Comparison of ENCODE assay signal across 23 cellular contexts in genomic region chr2:30425326-30425725, GRCh38. TPM values are rescaled to one million over a fixed set of nuclear protein-coding genes. Genes with fewer than 3 reads are reported as not detected.
DNase-seq lines count a peak whose midpoint lies in the region; ATAC-seq and TF ChIP-seq lines count a peak whose summit lies in the region.
"Had no signal": no experiment of that assay in that cellular context is flagged by ENCODE, and none has a peak within 500 bp of the region (broad histone marks: within the 10 kb centered on the region; RNA-seq: fewer than 3 reads in every experiment).

No MANE protein-coding gene starts in this region.

- BruUV-seq in mammary epithelial cell (replicated peaks; lab: Mats Ljungman, UMichigan) (no TSS peak), MCF 10A (replicated peaks; lab: Mats Ljungman, UMichigan) (no TSS peak)

- no peak overlapping the region for H3K4me2 ChIP-seq in mammary epithelial cell (ENCODE audit: insufficient read depth, low read depth, low read length)

- TF ChIP-seq CTCF in mammary epithelial cell (conservative IDR thresholded peaks at IDR 0.05 in 1 of 2, IDR thresholded peaks at IDR 0.05 in 1 of 2; ENCODE audit: extremely low read depth in 1 of 2, insufficient read depth in 1 of 2, low read depth in 1 of 2, low read length in 2 of 2), result no peak
- no peak for TF ChIP-seq CTCF in MCF 10A (IDR thresholded peaks at IDR 0.05; ENCODE audit: unreplicated experiment)
- TF ChIP-seq CTCF in epithelial cell of esophagus (IDR thresholded peaks at IDR 0.05; ENCODE audit: insufficient read depth, low read depth, low read length, missing control alignments), result no peak

- no peak overlapping the region for H3K27ac Mint-ChIP-seq in MCF 10A (ENCODE audit: low read depth, unreplicated experiment)
- H3K27ac Mint-ChIP-seq in stimulated activated naive B cell treated with anti-CD40 and anti-IgM and Interleukin-4, amounts not matched to agents 10 μg/mL and 1 μg/mL and 100 μg/mL, for 72 hours, result no peak overlapping the region
- H3K27ac Mint-ChIP-seq: activated T-cell treated with anti-CD3 and anti-CD28 coated beads, Interleukin-2, amount 50 U/mL, for 72 hours; endodermal cell had no signal

- no peaks in the 10 kb centered on the region for H3K36me3 Mint-ChIP-seq in MCF 10A (ENCODE audit: insufficient read depth, unreplicated experiment)
- no peaks in the 10 kb centered on the region for H3K36me3 Mint-ChIP-seq in stimulated activated naive B cell treated with anti-CD40 and anti-IgM and Interleukin-4, amounts not matched to agents 10 μg/mL and 1 μg/mL and 100 μg/mL, for 72 hours
- H3K36me3 Mint-ChIP-seq: CD4-positive, CD25-positive, alpha-beta regulatory T cell had no signal

- CTCF ChIA-PET in mammary epithelial cell (lab: Charles Lee; ENCODE audit: low non-redundant PET), result no interaction called here
- CTCF ChIA-PET in MCF 10A (lab: Yijun Ruan, JAX), result interaction anchor here (0.6 to 1.2 kb wide), 5 partner anchors 17 to 1834 kb away, joined by 3 to 4 read pairs (median 3); no protein-coding TSS in a partner anchor

- H3K4me1 ChIP-seq in mammary epithelial cell (ENCODE audit: insufficient read depth, low read length), result peaks cover 18% of the 10 kb centered on the region

- H3K4me3 Mint-ChIP-seq in MCF 10A (ENCODE audit: unreplicated experiment), result no peak overlapping the region
- no peak overlapping the region for H3K4me3 Mint-ChIP-seq in stimulated activated naive B cell treated with anti-CD40 and anti-IgM and Interleukin-4, amounts not matched to agents 10 μg/mL and 1 μg/mL and 100 μg/mL, for 72 hours
- H3K4me3 Mint-ChIP-seq: activated CD8-positive, alpha-beta T cell treated with anti-CD3 and anti-CD28 coated beads for 36 hours; activated T-cell treated with anti-CD3 and anti-CD28 coated beads, Interleukin-2, amount 50 U/mL, for 72 hours; CD4-positive, CD25-positive, alpha-beta regulatory T cell; endodermal cell; neural crest cell had no signal

- dilution Hi-C loops in mammary epithelial cell (cut with HindIII; ENCODE audit: low sequenced_read_pairs), result no loop called here

- no peak for ATAC-seq in stimulated activated naive B cell treated with anti-CD40 and anti-IgM and Interleukin-4, amounts not matched to agents 10 μg/mL and 1 μg/mL and 100 μg/mL, for 72 hours (replicated peaks)
- ATAC-seq: activated CD8-positive, alpha-beta T cell treated with anti-CD3 and anti-CD28 coated beads for 36 hours; activated T-cell treated with anti-CD3 and anti-CD28 coated beads, Interleukin-2, amount 50 U/mL, for 72 hours; Panc1 had no signal

- peaks cover 12% of the 10 kb centered on the region for H3K4me1 Mint-ChIP-seq in MCF 10A (ENCODE audit: insufficient read depth, unreplicated experiment)
- peaks cover 26 to 40% of the 10 kb centered on the region in 2 donors for H3K4me1 Mint-ChIP-seq in stimulated activated naive B cell treated with anti-CD40 and anti-IgM and Interleukin-4, amounts not matched to agents 10 μg/mL and 1 μg/mL and 100 μg/mL, for 72 hours

- H3K27me3 Mint-ChIP-seq in MCF 10A (ENCODE audit: insufficient read depth, unreplicated experiment), result no peaks in the 10 kb centered on the region
- no peaks in the 10 kb centered on the region for H3K27me3 Mint-ChIP-seq in stimulated activated naive B cell treated with anti-CD40 and anti-IgM and Interleukin-4, amounts not matched to agents 10 μg/mL and 1 μg/mL and 100 μg/mL, for 72 hours
- H3K27me3 Mint-ChIP-seq: activated CD8-positive, alpha-beta T cell treated with anti-CD3 and anti-CD28 coated beads for 36 hours; CD4-positive, CD25-positive, alpha-beta regulatory T cell had no signal

- intact Hi-C loops in mammary epithelial cell (cut with micrococcal nuclease), result no loop called here
- intact Hi-C loops in MCF 10A (cut with micrococcal nuclease), result no loop called here

- no peaks in the 10 kb centered on the region for H3K9me3 ChIP-seq in mammary epithelial cell (replicated peaks; ENCODE audit: insufficient read depth, low read length)

- POLR2A ChIA-PET in MCF 10A (lab: Yijun Ruan, JAX), result no interaction called here

- no peaks in the 10 kb centered on the region for H3K79me2 ChIP-seq in mammary epithelial cell (ENCODE audit: insufficient read depth, low read length)

- H3K9me3 Mint-ChIP-seq in MCF 10A (ENCODE audit: unreplicated experiment), result no peaks in the 10 kb centered on the region
- peaks cover 0 to 2% of the 10 kb centered on the region in 2 donors for H3K9me3 Mint-ChIP-seq in stimulated activated naive B cell treated with anti-CD40 and anti-IgM and Interleukin-4, amounts not matched to agents 10 μg/mL and 1 μg/mL and 100 μg/mL, for 72 hours
- H3K9me3 Mint-ChIP-seq: activated CD8-positive, alpha-beta T cell treated with anti-CD3 and anti-CD28 coated beads for 36 hours; CD4-positive, CD25-positive, alpha-beta regulatory T cell; endodermal cell; neural crest cell had no signal

- H4K20me1 ChIP-seq in mammary epithelial cell (ENCODE audit: insufficient read depth, low read length), result no peaks in the 10 kb centered on the region

- H2AFZ ChIP-seq in mammary epithelial cell (ENCODE audit: low read depth, low read length), result peak overlapping the region; percentile 12

- H3K36me3 ChIP-seq in mammary epithelial cell (ENCODE audit: insufficient read depth, low read length), result no peaks in the 10 kb centered on the region

- H3K27me3 ChIP-seq in mammary epithelial cell (ENCODE audit: insufficient read depth, low read length), result no peaks in the 10 kb centered on the region

- in situ Hi-C loops in mammary epithelial cell (cut with MboI; ENCODE audit: low sequenced_read_pairs in 2 of 2), result no loop called here

- DNase-seq in mammary epithelial cell (peak; percentile 48), MCF 10A (ENCODE audit: unreplicated experiment) (no peak), epithelial cell of esophagus (ENCODE audit: low read depth) (peak; percentile 43), myocyte (ENCODE audit: low read depth) (peak; percentile 37), SW480 (ENCODE audit: low spot score) (no peak), NCI-H69 (lab: John Stamatoyannopoulos, UW) (no peak), DMS153 (lab: John Stamatoyannopoulos, UW) (no peak)
- DNase-seq in stimulated activated naive B cell treated with anti-CD40 and anti-IgM and Interleukin-4, amounts not matched to agents 10 μg/mL and 1 μg/mL and 100 μg/mL, for 72 hours, result no peak
- DNase-seq: 8988T; activated CD8-positive, alpha-beta T cell treated with anti-CD3 and anti-CD28 coated beads for 36 hours; activated T-cell treated with anti-CD3 and anti-CD28 coated beads, Interleukin-2, amount 50 U/mL, for 72 hours; CD4-positive, CD25-positive, alpha-beta regulatory T cell; DMS79 treated with DMSO at 0.1 percent for 48 hours; endodermal cell; NCI-H1105; NCI-H2171; NCI-H82; right cardiac atrium; stimulated activated CD4-positive, alpha-beta T cell treated with anti-CD3 and anti-CD28 coated beads, Interleukin-2, amount 100 ng/mL, for 24 hours; stimulated activated CD8-positive, alpha-beta memory T cell treated with anti-CD3 and anti-CD28 coated beads, Interleukin-4, amount 100 ng/mL, for 48 hours had no signal

- WGBS in mammary epithelial cell (ENCODE audit: low coverage, missing lambda C conversion rate), result 14% methylated on average over 4 of the region's 4 CpGs

- no peak overlapping the region for H3K27ac ChIP-seq in mammary epithelial cell (ENCODE audit: insufficient read depth, low read depth, low read length)

- H3K9ac ChIP-seq in mammary epithelial cell (ENCODE audit: insufficient read depth, low read length), result no peak overlapping the region

- H3K4me3 ChIP-seq in mammary epithelial cell (replicated peaks in 1 of 3; ENCODE audit: insufficient read depth in 1 of 3, low read depth in 2 of 3, low read length in 3 of 3) (no peak overlapping the region), epithelial cell of esophagus (ENCODE audit: low read length) (no peak overlapping the region)
- H3K4me3 ChIP-seq: lung had no signal

RNA-seq across cellular contexts. Expression of gene LCLAT1, which starts 21.7 kb away (rescaled TPM):
- 10 to 100 TPM; 26.4 to 27.8 TPM for total RNA-seq in mammary epithelial cell
- 17.1 TPM for polyA plus RNA-seq in mammary epithelial cell
- polyA minus RNA-seq in mammary epithelial cell, result 28.2 TPM
- 27.5 and 29.0 TPM in 2 replicates for total RNA-seq in MCF 10A (2022)
- total RNA-seq in myocyte, result 13.8 and 15.4 TPM in 2 replicates
- 4.1 TPM for polyA plus RNA-seq in myocyte (2012)

Comparison
In these comparisons a context has a peak if more than half of its experiments do, and no peak if none do; other contexts are left out.
1. DNase-seq: peak in mammary epithelial cell (single experiment), epithelial cell of esophagus (single experiment) and myocyte (single experiment); none in MCF 10A (single experiment), stimulated activated naive B cell treated with anti-CD40 and anti-IgM and Interleukin-4, amounts not matched to agents 10 μg/mL and 1 μg/mL and 100 μg/mL, for 72 hours (single experiment), SW480 (single experiment), NCI-H69 (single experiment) and DMS153 (single experiment).